In genomic region chr12:96136129-96136528, GRCh38 we compare ENCODE assay signal across 12 cellular contexts. TPM values are rescaled to one million over a fixed set of nuclear protein-coding genes. Genes with fewer than 3 reads are reported as not detected.
DNase-seq lines count a peak whose midpoint lies in the region; ATAC-seq and TF ChIP-seq lines count a peak whose summit lies in the region.
"Had no signal": no experiment of that assay in that cellular context is flagged by ENCODE, and none has a peak within 500 bp of the region (broad histone marks: within the 10 kb centered on the region; RNA-seq: fewer than 3 reads in every experiment).

No MANE protein-coding gene starts in this region.

- H3K9me2 ChIP-seq in SK-N-SH: no peaks in the 10 kb centered on the region

- peak overlapping the region; percentile 1 for H3K4me3 Mint-ChIP-seq in stimulated activated effector memory CD8-positive, alpha-beta T cell treated with anti-CD3 and anti-CD28 coated beads, Interleukin-12 subunit alpha, Interleukin-12 subunit beta, amount 100 ng/mL, for 72 hours

- intact Hi-C loops in uterus (cut with DNase I; ENCODE audit: low total_unique reads): no loop called here

- no peak for TF ChIP-seq POLR2A in uterus (IDR thresholded peaks at IDR 0.05)

- H3F3A ChIP-seq in SK-N-SH (replicated peaks; ENCODE audit: insufficient read depth): no peaks in the 10 kb centered on the region

- CTCF ChIA-PET in SK-N-SH (lab: Yijun Ruan, JAX): no interaction called here

- peaks cover 0 to 6% of the 10 kb centered on the region in 2 experiments; a peak in 2 of 4 replicates for H3K4me1 ChIP-seq in SK-N-SH (ENCODE audit: control insufficient read depth in 1 of 2, insufficient read depth in 2 of 2, low read depth in 1 of 2, low read length in 1 of 2)
- H3K4me1 ChIP-seq in uterus: no peaks in the 10 kb centered on the region

- DNase-seq in GM04504 (ENCODE audit: low read depth) (peak; percentile 38), SK-N-SH (no peak), fibroblast of villous mesenchyme (ENCODE audit: low read depth) (peak; percentile 30), uterus (no peak), SW 1271 (lab: John Stamatoyannopoulos, UW) (no peak)
- no peak for DNase-seq in stimulated activated effector memory CD8-positive, alpha-beta T cell treated with anti-CD3 and anti-CD28 coated beads, Interleukin-12 subunit alpha, Interleukin-12 subunit beta, amount 100 ng/mL, for 72 hours (ENCODE audit: low spot score in 2 of 2)
- DNase-seq: activated effector memory CD4-positive, alpha-beta T cell treated with anti-CD3 and anti-CD28 coated beads, Interleukin-2, amount 50 U/mL, for 16 hours; NK-92 treated with Interleukin-12 subunit alpha and Interleukin-12 subunit beta, amount 100 ng/mL, for 24 hours; WERI-Rb-1 had no signal

- H3K9me3 ChIP-seq in SK-N-SH (no peaks in the 10 kb centered on the region), uterus (no peaks in the 10 kb centered on the region)

- 71% methylated on average over 2 of the region's 3 CpGs for WGBS in SK-N-SH (ENCODE audit: low lambda C conversion rate)

- H3K36me3 Mint-ChIP-seq in stimulated activated effector memory CD8-positive, alpha-beta T cell treated with anti-CD3 and anti-CD28 coated beads, Interleukin-12 subunit alpha, Interleukin-12 subunit beta, amount 100 ng/mL, for 72 hours: no peaks in the 10 kb centered on the region

- no peak overlapping the region; the same call in 1 of the 2 replicates for H2AFZ ChIP-seq in SK-N-SH (ENCODE audit: low read depth)

- H3K27me3 ChIP-seq in SK-N-SH (ENCODE audit: insufficient read depth): no peaks in the 10 kb centered on the region
- H3K27me3 ChIP-seq in uterus: no peaks in the 10 kb centered on the region

- no peak overlapping the region for H3K27ac ChIP-seq in SK-N-SH (ENCODE audit: low read depth in 2 of 2, low read length in 1 of 2)
- H3K27ac ChIP-seq in uterus: no peak overlapping the region
- H3K27ac ChIP-seq: epithelial cell of prostate, WERI-Rb-1 had no signal

- no peak for TF ChIP-seq EP300 in SK-N-SH (IDR thresholded peaks at IDR 0.05; ENCODE audit: borderline replicate concordance in 1 of 2, low read depth in 1 of 2, low read length in 1 of 2)

- no peaks in the 10 kb centered on the region for H3K9me3 Mint-ChIP-seq in stimulated activated effector memory CD8-positive, alpha-beta T cell treated with anti-CD3 and anti-CD28 coated beads, Interleukin-12 subunit alpha, Interleukin-12 subunit beta, amount 100 ng/mL, for 72 hours

- peak overlapping the region; percentile 66 for H3K27ac Mint-ChIP-seq in stimulated activated effector memory CD8-positive, alpha-beta T cell treated with anti-CD3 and anti-CD28 coated beads, Interleukin-12 subunit alpha, Interleukin-12 subunit beta, amount 100 ng/mL, for 72 hours

- H3K36me3 ChIP-seq in SK-N-SH (replicated peaks in 1 of 2; ENCODE audit: control insufficient read depth in 1 of 2, insufficient read depth in 2 of 2, low read length in 1 of 2) (no peaks in the 10 kb centered on the region), uterus (no peaks in the 10 kb centered on the region)
- H3K36me3 ChIP-seq: WERI-Rb-1 had no signal

- H3K79me2 ChIP-seq in SK-N-SH (ENCODE audit: insufficient read depth): no peaks in the 10 kb centered on the region

- ATAC-seq in stimulated activated effector memory CD8-positive, alpha-beta T cell treated with anti-CD3 and anti-CD28 coated beads, Interleukin-12 subunit alpha, Interleukin-12 subunit beta, amount 100 ng/mL, for 72 hours: no peak
- no peak for ATAC-seq in HG02884 (IDR thresholded peaks at IDR 0.05; ENCODE audit: unreplicated experiment)

- POLR2A ChIA-PET in SK-N-SH (lab: Yijun Ruan, JAX): no interaction called here

- no peak overlapping the region for H3K4me3 ChIP-seq in SK-N-SH (ENCODE audit: low read depth in 2 of 2, low read length in 1 of 2)
- no peak overlapping the region for H3K4me3 ChIP-seq in fibroblast of villous mesenchyme (ENCODE audit: low read depth, low read length)
- no peak overlapping the region for H3K4me3 ChIP-seq in uterus
- H3K4me3 ChIP-seq: lung had no signal

- peaks cover 30% of the 10 kb centered on the region for H3K4me1 Mint-ChIP-seq in stimulated activated effector memory CD8-positive, alpha-beta T cell treated with anti-CD3 and anti-CD28 coated beads, Interleukin-12 subunit alpha, Interleukin-12 subunit beta, amount 100 ng/mL, for 72 hours

- no peak for TF ChIP-seq RAD21 in SK-N-SH (IDR thresholded peaks at IDR 0.05; ENCODE audit: low read length)

- H3K4me2 ChIP-seq in SK-N-SH: peak overlapping the region; percentile 31

- no peaks in the 10 kb centered on the region for H4K20me1 ChIP-seq in SK-N-SH (ENCODE audit: insufficient read depth)

- H3K9ac ChIP-seq in SK-N-SH: no peak overlapping the region

- TF ChIP-seq CTCF in SK-N-SH (IDR thresholded peaks at IDR 0.05) (no peak), fibroblast of villous mesenchyme (IDR thresholded peaks at IDR 0.05; ENCODE audit: insufficient read depth, low read depth, low read length) (no peak), uterus (IDR thresholded peaks at IDR 0.05) (no peak)

TF ChIP-seq in SK-N-SH, 30 proteins besides CTCF, POLR2A, EP300 and RAD21:
- no peak for TF ChIP-seq SMC3 (IDR thresholded peaks at IDR 0.05; ENCODE audit: low read depth, low read length)
- no peak for TF ChIP-seq TAF1 (IDR thresholded peaks at IDR 0.05; ENCODE audit: borderline replicate concordance, low read depth, low read length)
- TF ChIP-seq FOXM1 (IDR thresholded peaks at IDR 0.05; ENCODE audit: low read depth): no peak
- TF ChIP-seq FOSL2 (IDR thresholded peaks at IDR 0.05; ENCODE audit: borderline replicate concordance, low read depth): 0 out of 2 replicates have a peak, but pooled peaks have one; percentile 9
- no peak for TF ChIP-seq FOXJ3 (CRISPR knock-in tag; IDR thresholded peaks at IDR 0.05)
- TF ChIP-seq TCF12 (IDR thresholded peaks at IDR 0.05): 0 out of 2 replicates have a peak, but pooled peaks have one; percentile 16
- no peak for TF ChIP-seq GATA2 (CRISPR knock-in tag; IDR thresholded peaks at IDR 0.05)
- peak; percentile 57; the same call in 1 of the 2 replicates for TF ChIP-seq TEAD4 (IDR thresholded peaks at IDR 0.05; ENCODE audit: borderline replicate concordance, insufficient read depth)
- TF ChIP-seq SIN3A (IDR thresholded peaks at IDR 0.05; ENCODE audit: borderline replicate concordance, low read depth, low read length): no peak
- TF ChIP-seq RFX5 (IDR thresholded peaks at IDR 0.05; ENCODE audit: low read length): no peak
- no peak for TF ChIP-seq EZH2phosphoT487 (IDR thresholded peaks at IDR 0.05; ENCODE audit: borderline replicate concordance, low read depth)
- TF ChIP-seq REST (IDR thresholded peaks at IDR 0.05; ENCODE audit: low read depth, low read length): no peak
- peak; percentile 72; the same call in 1 of the 2 replicates for TF ChIP-seq RXRA (IDR thresholded peaks at IDR 0.05; ENCODE audit: borderline replicate concordance, low read depth)
- no peak for TF ChIP-seq USF1 (IDR thresholded peaks at IDR 0.05; ENCODE audit: borderline replicate concordance, low read depth)
- peak; percentile 56 for TF ChIP-seq NFIC (IDR thresholded peaks at IDR 0.05; ENCODE audit: borderline replicate concordance)
- TF ChIP-seq MAX (IDR thresholded peaks at IDR 0.05; ENCODE audit: low read depth): 0 out of 2 replicates have a peak, but pooled peaks have one; percentile 43
- no peak for TF ChIP-seq CHD2 (IDR thresholded peaks at IDR 0.05; ENCODE audit: low read length, partially characterized antibody)
- no peak for TF ChIP-seq ELF1 (IDR thresholded peaks at IDR 0.05)
- no peak for TF ChIP-seq MEF2A (IDR thresholded peaks at IDR 0.05; ENCODE audit: borderline replicate concordance, low read depth)

RNA-seq across cellular contexts. Expression of gene ELK3, which starts 58.0 kb away (rescaled TPM):
- polyA plus RNA-seq in SK-N-SH (2012; rRNA removed): 33.1 and 33.8 TPM in 2 replicates
- polyA plus RNA-seq in SK-N-SH (2012; cell fraction: cytosol; rRNA removed): 41.2 and 43.2 TPM in 2 replicates
- polyA plus RNA-seq in SK-N-SH (2012; cell fraction: nucleus; rRNA removed): 11.3 and 16.9 TPM in 2 replicates
- 23.2 and 24.6 TPM in 2 replicates for total RNA-seq in fibroblast of villous mesenchyme
- total RNA-seq in uterus: 10 to 100 TPM; 36.8 to 81.1 (median 44.9) TPM

Comparison
In these comparisons a context has a peak if more than half of its experiments do, and no peak if none do; other contexts are left out.
1. DNase-seq: peak in GM04504 (single experiment) and fibroblast of villous mesenchyme (single experiment); none in SK-N-SH (single experiment), stimulated activated effector memory CD8-positive, alpha-beta T cell treated with anti-CD3 and anti-CD28 coated beads, Interleukin-12 subunit alpha, Interleukin-12 subunit beta, amount 100 ng/mL, for 72 hours (0 of 2), uterus (0 of 2) and SW 1271 (0 of 2).